ENCODE assay signal across 24 cellular contexts in genomic region chr11:86503131-86503530, GRCh38.
"Had no signal": no experiment of that assay in that cellular context is flagged by ENCODE, and none has a peak within 500 bp of the region (broad histone marks: within the 10 kb centered on the region; RNA-seq: fewer than 3 reads in every experiment).

No MANE protein-coding gene starts in this region.

- H3K27me3 ChIP-seq: brain microvascular endothelial cell, SJCRH30 had no signal

- H3K4me3 Mint-ChIP-seq: activated CD4-positive, alpha-beta T cell treated with anti-CD3 and anti-CD28 coated beads, Interleukin-2, amount 10 ng/mL, durations not matched to agents 24 days and 14 days; activated naive CD8-positive, alpha-beta T cell treated with anti-CD3 and anti-CD28 coated beads for 36 hours; activated T-cell treated with anti-CD3 and anti-CD28 coated beads, Interleukin-2, amount 50 U/mL, for 4 hours; activated T-helper 1 cell treated with anti-CD3 and anti-CD28 coated beads, Interleukin-12 subunit alpha, Interleukin-12 subunit beta, Interleukin-2, Interleukin-4 antibody, amounts not matched to agents 30 ng/mL and 10 ng/mL and 1 ng/mL, durations not matched to agents 14 hours and 24 hours and 36 hours had no signal

- H3K36me3 Mint-ChIP-seq: activated naive CD8-positive, alpha-beta T cell treated with anti-CD3 and anti-CD28 coated beads for 36 hours had no signal

- H3K27ac ChIP-seq: SJCRH30, SK-N-MC had no signal

- H3K36me3 ChIP-seq: brain microvascular endothelial cell, SJCRH30 had no signal

- H3K4me1 ChIP-seq: SJCRH30 had no signal

- H3K9me3 Mint-ChIP-seq: activated CD4-positive, alpha-beta T cell treated with anti-CD3 and anti-CD28 coated beads, Interleukin-2, amount 10 ng/mL, durations not matched to agents 24 days and 14 days; activated naive CD8-positive, alpha-beta T cell treated with anti-CD3 and anti-CD28 coated beads for 36 hours; activated T-cell treated with anti-CD3 and anti-CD28 coated beads, Interleukin-2, amount 50 U/mL, for 4 hours; activated T-helper 1 cell treated with anti-CD3 and anti-CD28 coated beads, Interleukin-12 subunit alpha, Interleukin-12 subunit beta, Interleukin-2, Interleukin-4 antibody, amounts not matched to agents 30 ng/mL and 10 ng/mL and 1 ng/mL, durations not matched to agents 14 hours and 24 hours and 36 hours had no signal

- DNase-seq: activated CD4-positive, alpha-beta T cell treated with anti-CD3 and anti-CD28 coated beads, Interleukin-2, amount 10 ng/mL, durations not matched to agents 24 days and 14 days; activated CD8-positive, alpha-beta memory T cell treated with anti-CD3 and anti-CD28 coated beads, Interleukin-2, amount 50 U/mL, for 4 hours; activated naive CD4-positive, alpha-beta T cell treated with anti-CD3 and anti-CD28 coated beads, Interleukin-2, amount 50 U/mL, for 16 hours; activated naive CD8-positive, alpha-beta T cell treated with anti-CD3 and anti-CD28 coated beads for 36 hours; activated T-cell treated with anti-CD3 and anti-CD28 coated beads for 4 hours; activated T-cell treated with anti-CD3 and anti-CD28 coated beads, Interleukin-2, amount 50 U/mL, for 4 hours; amniotic stem cell; aorta; central memory CD4-positive, alpha-beta T cell; NCI-H1105 treated with DMSO at 0.1 percent for 48 hours; NCI-H1436; NCI-H1694; NCI-H1930; NCI-H2081 treated with DMSO at 0.1 percent for 48 hours; NCI-H345; NCI-H524 treated with DMSO at 0.1 percent for 48 hours; NK-92 treated with Interleukin-12 subunit alpha and Interleukin-12 subunit beta, amount 100 ng/mL, for 24 hours; SHP77; SJCRH30; T1000 had no signal

- H3K4me3 ChIP-seq: K562, SJCRH30, SK-N-MC had no signal

- H3K27ac Mint-ChIP-seq: activated naive CD8-positive, alpha-beta T cell treated with anti-CD3 and anti-CD28 coated beads for 36 hours had no signal
